ENCODE assay signal across 8 cellular contexts in genomic region chr3:112327371-112327951, GRCh38. TPM values are rescaled to one million over a fixed set of nuclear protein-coding genes. Genes with fewer than 3 reads are reported as not detected.
A peak's percentile ranks its signal among the peaks of the same experiment; 100 is the strongest.
DNase-seq lines count a peak whose midpoint lies in the region; ATAC-seq, FAIRE-seq and TF ChIP-seq lines count a peak whose summit lies in the region.

No MANE protein-coding gene starts in this region.

- TF ChIP-seq CTCF in HL-60 (IDR thresholded peaks at IDR 0.05; ENCODE audit: insufficient read depth, low read length) = peak; percentile 35
- TF ChIP-seq CTCF in body of pancreas (IDR thresholded peaks at IDR 0.05) = peak in 5 of 7 experiments; percentile 30 to 63 (median 54)
- TF ChIP-seq CTCF in thoracic aorta (IDR thresholded peaks at IDR 0.05) = peak; percentile 74

- H3K27me3 Mint-ChIP-seq in activated T-cell treated with anti-CD3 and anti-CD28 coated beads, Interleukin-2, amount 50 U/mL, for 4 hours (ENCODE audit: low read depth) = peaks cover 9% of the 10 kb centered on the region

- H3K4me3 Mint-ChIP-seq in activated T-cell treated with anti-CD3 and anti-CD28 coated beads, Interleukin-2, amount 50 U/mL, for 4 hours = no peak overlapping the region

- no peak overlapping the region for H3K4me3 ChIP-seq in HL-60 (replicated peaks; ENCODE audit: insufficient read depth, low read length)
- no peak overlapping the region for H3K4me3 ChIP-seq in body of pancreas
- no peak overlapping the region for H3K4me3 ChIP-seq in thoracic aorta

- H3K27ac ChIP-seq in HL-60 (replicated peaks) (no peak overlapping the region), body of pancreas (no peak overlapping the region), thoracic aorta (no peak overlapping the region)

- H3K27me3 ChIP-seq in HL-60 (ENCODE audit: insufficient read depth, poor library complexity, severe bottlenecking) = no peaks in the 10 kb centered on the region
- H3K27me3 ChIP-seq in body of pancreas = no peaks in the 10 kb centered on the region
- H3K27me3 ChIP-seq in thoracic aorta (replicated peaks; ENCODE audit: insufficient read depth) = no peaks in the 10 kb centered on the region

- H3K4me1 Mint-ChIP-seq in activated T-cell treated with anti-CD3 and anti-CD28 coated beads, Interleukin-2, amount 50 U/mL, for 4 hours (ENCODE audit: low read depth) = peaks cover 5% of the 10 kb centered on the region

- H3K36me3 ChIP-seq in body of pancreas (replicated peaks in 1 of 2; ENCODE audit: insufficient read depth in 1 of 2, low read depth in 2 of 2) = no peaks in the 10 kb centered on the region
- no peaks in the 10 kb centered on the region for H3K36me3 ChIP-seq in thoracic aorta

- TF ChIP-seq POLR2A in body of pancreas (IDR thresholded peaks at IDR 0.05) = no peak

- WGBS in body of pancreas, 2 donors = 14 to 19% methylated on average over 2 of the region's 2 CpGs

- DNase-seq in activated T-cell treated with anti-CD3 and anti-CD28 coated beads, Interleukin-2, amount 50 U/mL, for 4 hours = no peak
- no peak for DNase-seq in activated T-cell treated with anti-CD3 and anti-CD28 coated beads, Interleukin-2, amount 50 U/mL, for 48 hours
- peak; percentile 35 to 66 for DNase-seq in HL-60 (ENCODE audit: low read depth in 1 of 2, low spot score in 1 of 2)
- DNase-seq in NOMO-1 treated with DMSO at 0.1 percent for 48 hours (lab: John Stamatoyannopoulos, UW; ENCODE audit: unreplicated experiment) = peak; percentile 83
- peak in 2 of 4 donors; percentile 15 to 39 for DNase-seq in body of pancreas
- no peak for DNase-seq in thoracic aorta (ENCODE audit: low spot score)

- peak; percentile 91 to 98 for ATAC-seq in activated T-cell treated with anti-CD3 and anti-CD28 coated beads, Interleukin-2, amount 50 U/mL, for 4 hours
- peak; percentile 100 for ATAC-seq in GM21529 (IDR thresholded peaks at IDR 0.05; ENCODE audit: unreplicated experiment)
- ATAC-seq in body of pancreas = peak; percentile 66
- peak; percentile 52 for ATAC-seq in thoracic aorta (ENCODE audit: insufficient number of reproducible peaks, low FRiP score, low read depth)

- peak; percentile 93 for FAIRE-seq in islet of Langerhans (lab: Jason Lieb, UNC)

- no peaks in the 10 kb centered on the region for H3K9me3 Mint-ChIP-seq in activated T-cell treated with anti-CD3 and anti-CD28 coated beads, Interleukin-2, amount 50 U/mL, for 4 hours

- H3K9me3 ChIP-seq in body of pancreas = no peaks in the 10 kb centered on the region
- no peaks in the 10 kb centered on the region for H3K9me3 ChIP-seq in thoracic aorta

- intact Hi-C loops in body of pancreas (cut with DNase I) = no loop called here

- H3K4me1 ChIP-seq in body of pancreas = no peaks in the 10 kb centered on the region
- H3K4me1 ChIP-seq in thoracic aorta (ENCODE audit: control insufficient read depth in 1 of 2, low read depth in 2 of 2) = peaks cover 0 to 5% of the 10 kb centered on the region in 2 donors

- H3K36me3 Mint-ChIP-seq in activated T-cell treated with anti-CD3 and anti-CD28 coated beads, Interleukin-2, amount 50 U/mL, for 4 hours (ENCODE audit: insufficient read depth) = no peaks in the 10 kb centered on the region

RNA-seq across cellular contexts. Expression of gene CD200, which starts 5.5 kb away (rescaled TPM):
- total RNA-seq in activated T-cell treated with anti-CD3 and anti-CD28 coated beads, Interleukin-2, amount 50 U/mL, for 4 hours = 100 to 1,000 TPM; 100 to 125 (median 109) TPM
- total RNA-seq in body of pancreas (1 to 10 TPM; 2.0 to 2.6 TPM), thoracic aorta (10 to 100 TPM; 22.5 to 42.2 TPM)

RNA-seq across cellular contexts. Expression of gene SLC9C1, which starts 33.4 kb away (rescaled TPM):
- not detected for total RNA-seq in activated T-cell treated with anti-CD3 and anti-CD28 coated beads, Interleukin-2, amount 50 U/mL, for 4 hours
- total RNA-seq in body of pancreas = not detected
- total RNA-seq in thoracic aorta = not detected

Comparison
In these comparisons a context has a peak if more than half of its experiments do, and no peak if none do; other contexts are left out.
1. DNase-seq: peak in HL-60 (2 of 2) and NOMO-1 treated with DMSO at 0.1 percent for 48 hours (single experiment); none in activated T-cell treated with anti-CD3 and anti-CD28 coated beads, Interleukin-2, amount 50 U/mL, for 4 hours (single experiment), activated T-cell treated with anti-CD3 and anti-CD28 coated beads, Interleukin-2, amount 50 U/mL, for 48 hours (0 of 2) and thoracic aorta (single experiment).
2. RNA of gene CD200, which starts 5.5 kb away (total RNA-seq): 100 to 125 TPM in activated T-cell treated with anti-CD3 and anti-CD28 coated beads, Interleukin-2, amount 50 U/mL, for 4 hours and 22.5 to 42.2 TPM in thoracic aorta; 2.0 to 2.6 TPM in body of pancreas; every median in the first group is over 4 times any median in the second.
3. Peak in every context shown above with its lines, with median percentiles within 50 percentile points of each other: ATAC-seq and CTCF ChIP-seq.